In the genomic region with DNA sequence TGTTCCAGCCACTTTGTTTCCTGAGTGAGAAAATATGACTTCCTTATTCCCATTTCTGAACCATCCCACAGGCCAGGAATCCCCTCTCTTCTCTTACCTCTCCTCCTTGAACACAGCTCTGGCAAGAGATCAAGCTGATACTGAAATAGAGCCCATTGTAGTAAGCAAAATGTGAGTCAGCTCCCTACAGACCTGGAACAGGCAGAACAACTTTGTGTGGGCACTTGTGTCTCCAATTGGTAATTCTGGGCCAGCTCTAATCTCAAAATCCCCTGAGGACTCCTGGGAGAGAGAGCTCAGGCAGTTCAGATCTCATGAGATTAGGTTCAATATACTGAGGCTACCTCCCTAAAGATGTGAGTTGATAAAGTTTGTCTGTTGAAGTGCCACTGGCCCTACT, we compare ENCODE assay signal across 23 cellular contexts.
"Had no signal": no experiment of that assay in that cellular context is flagged by ENCODE, and none has a peak within 500 bp of the region (broad histone marks: within the 10 kb centered on the region; RNA-seq: fewer than 3 reads in every experiment).

No MANE protein-coding gene starts in this region.

- DNase-seq: activated CD4-positive, alpha-beta T cell treated with anti-CD3 and anti-CD28 coated beads for 48 hours; activated CD4-positive, alpha-beta T cell treated with anti-CD3 and anti-CD28 coated beads, Interleukin-2, amount 50 U/mL, for 4 hours; activated CD4-positive, CD25-positive, alpha-beta regulatory T cell treated with anti-CD3 and anti-CD28 coated beads, Interleukin-2, amount 50 U/mL, for 72 hours; activated CD8-positive, alpha-beta memory T cell treated with anti-CD3 and anti-CD28 coated beads, Interleukin-2, amount 50 U/mL, for 48 hours; activated CD8-positive, alpha-beta T cell treated with anti-CD3 and anti-CD28 coated beads, Interleukin-2, amount 10 ng/mL, durations not matched to agents 7 days and 5 days; activated naive CD4-positive, alpha-beta T cell treated with anti-CD3 and anti-CD28 coated beads, Interleukin-2, amount 50 U/mL, for 16 hours; activated naive CD8-positive, alpha-beta T cell treated with anti-CD3 and anti-CD28 coated beads, Interleukin-2, amount 10 ng/mL, durations not matched to agents 7 days and 5 days; activated T-cell treated with anti-CD3 and anti-CD28 coated beads, Interleukin-2, amount 50 U/mL, for 1 hour; adrenal gland; anterior cingulate cortex; central memory CD4-positive, alpha-beta T cell; MG63; NCI-H1092 treated with DMSO at 0.1 percent for 48 hours; NCI-H1417 treated with DMSO at 0.1 percent for 48 hours; NCI-H1694; NCI-H2029; NCI-H2107; NCI-H510A treated with DMSO at 0.1 percent for 48 hours; NCI-H69; Peyer's patch; SHP77 had no signal

- H3K27ac ChIP-seq: adrenal gland, KMS-11, Peyer's patch had no signal

- H3K36me3 ChIP-seq: adrenal gland, MG63, Peyer's patch had no signal

- ATAC-seq: activated CD8-positive, alpha-beta T cell treated with anti-CD3 and anti-CD28 coated beads, Interleukin-2, amount 10 ng/mL, durations not matched to agents 7 days and 5 days; WTC11 had no signal

- H3K27me3 ChIP-seq: MG63, Peyer's patch had no signal

- H3K4me1 ChIP-seq: adrenal gland, Peyer's patch had no signal

- H3K9me3 ChIP-seq: adrenal gland, MG63, Peyer's patch had no signal

- H3K4me3 ChIP-seq: adrenal gland, MG63, Peyer's patch had no signal
